9 cellular contexts compared by ENCODE assay signal in the genomic region with DNA sequence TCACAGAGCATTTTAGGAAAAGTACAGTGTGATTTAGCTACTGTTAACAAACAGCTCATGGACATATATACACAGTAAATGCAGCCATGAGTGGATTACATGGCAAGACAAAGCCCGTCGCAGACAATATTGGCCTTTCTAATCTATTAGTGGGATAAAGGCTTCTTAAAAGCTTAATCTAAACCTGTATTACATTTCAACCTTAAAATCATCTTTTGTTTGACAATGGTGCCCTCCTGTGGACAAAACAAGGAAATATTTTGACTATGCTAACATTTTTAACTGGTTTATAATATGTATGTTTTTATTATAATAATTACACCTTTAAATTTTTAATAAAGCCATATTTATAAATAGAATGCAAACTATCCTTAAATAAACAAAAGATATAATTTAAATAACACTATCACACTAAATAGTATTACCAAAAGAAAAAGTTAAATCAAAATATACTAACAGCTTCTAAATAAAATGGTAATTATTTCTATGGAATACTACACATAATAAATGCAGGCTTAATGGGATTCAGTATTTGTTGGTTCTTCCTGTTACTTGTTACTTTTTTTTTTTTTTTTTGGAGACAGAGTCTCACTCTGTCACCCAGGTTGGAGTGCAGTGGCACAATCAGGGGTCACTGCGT. TPM values are rescaled to one million over a fixed set of nuclear protein-coding genes. Genes with fewer than 3 reads are reported as not detected.
A peak's percentile ranks its signal among the peaks of the same experiment; 100 is the strongest.
DNase-seq lines count a peak whose midpoint lies in the region; ATAC-seq and TF ChIP-seq lines count a peak whose summit lies in the region.
"Had no signal": no experiment of that assay in that cellular context is flagged by ENCODE, and none has a peak within 500 bp of the region (broad histone marks: within the 10 kb centered on the region; RNA-seq: fewer than 3 reads in every experiment).

No MANE protein-coding gene starts in this region.

- TF ChIP-seq POLR2A in Peyer's patch (IDR thresholded peaks at IDR 0.05) = no peak
- no peak for TF ChIP-seq POLR2A in spleen (IDR thresholded peaks at IDR 0.05)

- peaks cover 19% of the 10 kb centered on the region for H3K27me3 Mint-ChIP-seq in activated T-helper 1 cell treated with anti-CD3 and anti-CD28 coated beads, Interleukin-12 subunit alpha, Interleukin-12 subunit beta, Interleukin-2, Interleukin-4 antibody, amounts not matched to agents 30 ng/mL and 10 ng/mL and 1 ng/mL, durations not matched to agents 14 hours and 24 hours and 36 hours (ENCODE audit: insufficient read depth)

- no peaks in the 10 kb centered on the region for H3K27me3 ChIP-seq in Peyer's patch
- peaks cover 0 to 8% (median 0%) of the 10 kb centered on the region in 7 donors for H3K27me3 ChIP-seq in spleen (replicated peaks in 1 of 7)
- no peaks in the 10 kb centered on the region for H3K27me3 ChIP-seq in MG63

- 48 to 60% (median 59%) methylated on average over 3 of the region's 3 CpGs for WGBS in spleen, 5 donors

- no peaks in the 10 kb centered on the region for H3K36me3 ChIP-seq in Peyer's patch
- H3K36me3 ChIP-seq in spleen = no peaks in the 10 kb centered on the region
- H3K36me3 ChIP-seq in MG63 = no peaks in the 10 kb centered on the region

- DNase-seq in AG08395 (ENCODE audit: low spot score) (peak; percentile 17), GM13976 (ENCODE audit: low spot score) (peak; percentile 16), Peyer's patch (no peak), fibroblast of mammary gland (ENCODE audit: low read depth) (peak; percentile 50), spleen (no peak), MG63 (no peak)
- no peak for DNase-seq in activated T-helper 1 cell treated with anti-CD3 and anti-CD28 coated beads, Interleukin-12 subunit alpha, Interleukin-12 subunit beta, Interleukin-2, Interleukin-4 antibody, amounts not matched to agents 30 ng/mL and 10 ng/mL and 1 ng/mL, durations not matched to agents 14 hours and 24 hours and 36 hours (ENCODE audit: low spot score)
- DNase-seq in activated naive CD4-positive, alpha-beta T cell treated with anti-CD3 and anti-CD28 coated beads, Interleukin-2, amount 50 U/mL, for 72 hours (ENCODE audit: low spot score in 2 of 2) = no peak

- no peak overlapping the region for H3K4me3 Mint-ChIP-seq in activated T-helper 1 cell treated with anti-CD3 and anti-CD28 coated beads, Interleukin-12 subunit alpha, Interleukin-12 subunit beta, Interleukin-2, Interleukin-4 antibody, amounts not matched to agents 30 ng/mL and 10 ng/mL and 1 ng/mL, durations not matched to agents 14 hours and 24 hours and 36 hours
- H3K4me3 Mint-ChIP-seq: stimulated activated naive CD8-positive, alpha-beta T cell treated with anti-CD3 and anti-CD28 coated beads, Interleukin-15, Interleukin-2, amounts not matched to agents 100 ng/mL and 50 ng/mL, for 24 hours had no signal

- H3K36me3 Mint-ChIP-seq in activated T-helper 1 cell treated with anti-CD3 and anti-CD28 coated beads, Interleukin-12 subunit alpha, Interleukin-12 subunit beta, Interleukin-2, Interleukin-4 antibody, amounts not matched to agents 30 ng/mL and 10 ng/mL and 1 ng/mL, durations not matched to agents 14 hours and 24 hours and 36 hours (ENCODE audit: low read depth) = no peaks in the 10 kb centered on the region
- no peaks in the 10 kb centered on the region for H3K36me3 Mint-ChIP-seq in activated naive CD4-positive, alpha-beta T cell treated with anti-CD3 and anti-CD28 coated beads, Interleukin-2, amount 50 U/mL, for 72 hours

- no peaks in the 10 kb centered on the region for H3K4me1 Mint-ChIP-seq in activated T-helper 1 cell treated with anti-CD3 and anti-CD28 coated beads, Interleukin-12 subunit alpha, Interleukin-12 subunit beta, Interleukin-2, Interleukin-4 antibody, amounts not matched to agents 30 ng/mL and 10 ng/mL and 1 ng/mL, durations not matched to agents 14 hours and 24 hours and 36 hours (ENCODE audit: low read depth)

- peak; percentile 38 for TF ChIP-seq CTCF in GM13976 (IDR thresholded peaks at IDR 0.05; ENCODE audit: borderline replicate concordance, control extremely low read depth, extremely low read depth, insufficient read depth, missing control alignments)
- TF ChIP-seq CTCF in Peyer's patch (IDR thresholded peaks at IDR 0.05) = peak in 5 of 6 experiments; percentile 37 to 58 (median 53)
- peak; percentile 28 for TF ChIP-seq CTCF in fibroblast of mammary gland (conservative IDR thresholded peaks at IDR 0.05; ENCODE audit: control insufficient read depth, insufficient read depth, low read depth, low read length)
- peak in 9 of 11 experiments; percentile 13 to 63 (median 49) for TF ChIP-seq CTCF in spleen (IDR thresholded peaks at IDR 0.05 in 8 of 11, conservative IDR thresholded peaks at IDR 0.05 in 3 of 11)

- no peaks in the 10 kb centered on the region for H3K9me3 ChIP-seq in Peyer's patch
- H3K9me3 ChIP-seq in spleen = no peaks in the 10 kb centered on the region
- H3K9me3 ChIP-seq in MG63 = no peaks in the 10 kb centered on the region

- H3K4me3 ChIP-seq in Peyer's patch = no peak overlapping the region
- H3K4me3 ChIP-seq in fibroblast of mammary gland (ENCODE audit: control insufficient read depth, low read depth, low read length) = no peak overlapping the region
- no peak overlapping the region for H3K4me3 ChIP-seq in spleen
- H3K4me3 ChIP-seq in MG63 = no peak overlapping the region

- H3K27ac Mint-ChIP-seq in activated T-helper 1 cell treated with anti-CD3 and anti-CD28 coated beads, Interleukin-12 subunit alpha, Interleukin-12 subunit beta, Interleukin-2, Interleukin-4 antibody, amounts not matched to agents 30 ng/mL and 10 ng/mL and 1 ng/mL, durations not matched to agents 14 hours and 24 hours and 36 hours = no peak overlapping the region
- H3K27ac Mint-ChIP-seq in activated naive CD4-positive, alpha-beta T cell treated with anti-CD3 and anti-CD28 coated beads, Interleukin-2, amount 50 U/mL, for 72 hours = no peak overlapping the region
- H3K27ac Mint-ChIP-seq: stimulated activated naive CD8-positive, alpha-beta T cell treated with anti-CD3 and anti-CD28 coated beads, Interleukin-15, Interleukin-2, amounts not matched to agents 100 ng/mL and 50 ng/mL, for 24 hours had no signal

- H3K4me1 ChIP-seq in Peyer's patch = no peaks in the 10 kb centered on the region
- no peaks in the 10 kb centered on the region for H3K4me1 ChIP-seq in spleen

- no peaks in the 10 kb centered on the region for H3K9me3 Mint-ChIP-seq in activated T-helper 1 cell treated with anti-CD3 and anti-CD28 coated beads, Interleukin-12 subunit alpha, Interleukin-12 subunit beta, Interleukin-2, Interleukin-4 antibody, amounts not matched to agents 30 ng/mL and 10 ng/mL and 1 ng/mL, durations not matched to agents 14 hours and 24 hours and 36 hours
- no peaks in the 10 kb centered on the region for H3K9me3 Mint-ChIP-seq in activated naive CD4-positive, alpha-beta T cell treated with anti-CD3 and anti-CD28 coated beads, Interleukin-2, amount 50 U/mL, for 72 hours
- H3K9me3 Mint-ChIP-seq: stimulated activated naive CD8-positive, alpha-beta T cell treated with anti-CD3 and anti-CD28 coated beads, Interleukin-15, Interleukin-2, amounts not matched to agents 100 ng/mL and 50 ng/mL, for 24 hours had no signal

- intact Hi-C loops in spleen (cut with DNase I; ENCODE audit: low total_unique reads) = loop anchor here (5.0 to 10.0 kb wide), 2 partner anchors 79 to 1959 kb away; no protein-coding TSS in a partner anchor
- intact Hi-C loops in activated T-helper 1 cell treated with anti-CD3 and anti-CD28 coated beads, Interleukin-12 subunit alpha, Interleukin-12 subunit beta, Interleukin-2, Interleukin-4 antibody, amounts not matched to agents 30 ng/mL and 10 ng/mL and 1 ng/mL, durations not matched to agents 14 hours and 24 hours and 36 hours (cut with micrococcal nuclease) = loop anchor here (1.0 to 5.0 kb wide), 3 partner anchors 1781 to 1955 kb away; no protein-coding TSS in a partner anchor

- H3K27ac ChIP-seq in Peyer's patch (no peak overlapping the region), spleen (no peak overlapping the region)

- in situ Hi-C loops in GM13976 (cut with MboI; ENCODE audit: low sequenced_read_pairs, unreplicated experiment) = loop anchor here (25.0 kb wide), 3 partner anchors 1531 to 1931 kb away; no protein-coding TSS in a partner anchor

- ATAC-seq in activated naive CD4-positive, alpha-beta T cell treated with anti-CD3 and anti-CD28 coated beads, Interleukin-2, amount 50 U/mL, for 72 hours = no peak

RNA-seq across cellular contexts. Expression of a gene that starts 38.6 kb away (rescaled TPM):
- total RNA-seq in Peyer's patch = not detected
- total RNA-seq in spleen = under 1 TPM in 1 of 7 donors, not detected in 6; 0.22 TPM
- under 1 TPM in 1 of 3 donors, not detected in 2; 0.02 TPM for polyA plus RNA-seq in spleen
- not detected in 2 replicates for total RNA-seq in activated T-helper 1 cell treated with anti-CD3 and anti-CD28 coated beads, Interleukin-12 subunit alpha, Interleukin-12 subunit beta, Interleukin-2, Interleukin-4 antibody, amounts not matched to agents 30 ng/mL and 10 ng/mL and 1 ng/mL, durations not matched to agents 14 hours and 24 hours and 36 hours
- total RNA-seq in activated naive CD4-positive, alpha-beta T cell treated with anti-CD3 and anti-CD28 coated beads, Interleukin-2, amount 50 U/mL, for 72 hours = not detected
- not detected in 2 replicates for total RNA-seq in MG63 (2014; rRNA removed; shearing (Covaris generic); ENCODE audit: low replicate concordance)

Comparison
In these comparisons a context has a peak if more than half of its experiments do, and no peak if none do; other contexts are left out.
1. DNase-seq: peak in AG08395 (single experiment), GM13976 (single experiment) and fibroblast of mammary gland (single experiment); none in Peyer's patch (0 of 3), spleen (single experiment), activated T-helper 1 cell treated with anti-CD3 and anti-CD28 coated beads, Interleukin-12 subunit alpha, Interleukin-12 subunit beta, Interleukin-2, Interleukin-4 antibody, amounts not matched to agents 30 ng/mL and 10 ng/mL and 1 ng/mL, durations not matched to agents 14 hours and 24 hours and 36 hours (single experiment), activated naive CD4-positive, alpha-beta T cell treated with anti-CD3 and anti-CD28 coated beads, Interleukin-2, amount 50 U/mL, for 72 hours (0 of 2) and MG63 (single experiment).
2. Peak in every context shown above with its lines, with median percentiles within 50 percentile points of each other: CTCF ChIP-seq.